8 cellular contexts compared by ENCODE assay signal in the genomic region with DNA sequence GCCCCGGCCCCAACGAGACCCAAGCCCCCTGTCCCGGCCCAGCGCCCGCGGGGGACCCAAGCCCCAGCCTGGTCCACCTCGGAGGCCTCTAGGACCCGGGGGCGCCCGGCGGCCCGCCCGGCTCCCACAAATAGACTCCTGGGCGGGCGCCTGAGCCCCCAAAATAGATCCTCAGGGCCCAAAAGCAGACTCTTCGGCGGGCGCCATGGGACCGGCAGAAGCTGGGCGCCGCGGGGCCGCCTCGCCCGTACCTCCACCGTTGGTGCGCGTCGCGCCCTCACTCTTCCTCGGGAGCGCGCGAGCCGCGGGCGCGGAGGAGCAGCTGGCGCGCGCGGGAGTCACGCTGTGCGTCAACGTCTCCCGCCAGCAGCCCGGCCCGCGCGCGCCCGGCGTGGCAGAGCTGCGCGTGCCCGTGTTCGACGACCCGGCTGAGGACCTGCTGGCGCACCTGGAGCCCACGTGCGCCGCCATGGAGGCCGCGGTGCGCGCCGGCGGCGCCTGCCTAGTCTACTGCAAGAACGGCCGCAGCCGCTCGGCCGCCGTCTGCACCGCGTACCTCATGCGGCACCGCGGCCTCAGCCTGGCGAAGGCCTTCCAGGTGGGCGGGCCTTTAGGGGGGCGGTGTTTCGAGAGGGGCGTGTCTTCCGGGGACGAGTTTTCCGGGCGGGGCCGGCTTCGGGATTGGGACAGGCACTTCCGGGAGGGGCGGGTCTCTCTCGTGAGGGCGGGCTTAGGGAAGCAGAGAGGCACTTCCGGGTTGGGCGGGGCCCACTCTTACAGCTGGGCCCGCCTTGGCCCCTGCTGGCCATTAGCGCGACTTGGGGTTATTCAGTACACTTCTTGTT. TPM values are rescaled to one million over a fixed set of nuclear protein-coding genes. Genes with fewer than 3 reads are reported as not detected.
DNase-seq lines count a peak whose midpoint lies in the region; TF ChIP-seq lines count a peak whose summit lies in the region.

No MANE protein-coding gene starts in this region.

- no peak overlapping the region for H3K27ac Mint-ChIP-seq in nephron progenitor cell
- H3K27ac Mint-ChIP-seq in stimulated activated naive CD8-positive, alpha-beta T cell treated with anti-CD3 and anti-CD28 coated beads, Interleukin-15, Interleukin-2, amounts not matched to agents 100 ng/mL and 50 ng/mL, for 24 hours, result peak overlapping the region; percentile 91

- no peaks in the 10 kb centered on the region for H3K9me3 Mint-ChIP-seq in nephron progenitor cell
- no peaks in the 10 kb centered on the region for H3K9me3 Mint-ChIP-seq in stimulated activated naive CD8-positive, alpha-beta T cell treated with anti-CD3 and anti-CD28 coated beads, Interleukin-15, Interleukin-2, amounts not matched to agents 100 ng/mL and 50 ng/mL, for 24 hours

- TF ChIP-seq CTCF in RWPE1 (conservative IDR thresholded peaks at IDR 0.05; ENCODE audit: low read depth) (no peak), fibroblast of pulmonary artery (IDR thresholded peaks at IDR 0.05; ENCODE audit: low read length, missing control alignments) (peak; percentile 21), nephron progenitor cell (IDR thresholded peaks at IDR 0.05) (no peak)

- CTCF ChIA-PET in RWPE1 (lab: Yijun Ruan, JAX), result no interaction called here

- peaks cover 13% of the 10 kb centered on the region for H3K36me3 Mint-ChIP-seq in nephron progenitor cell (ENCODE audit: low read depth)
- peaks cover 55% of the 10 kb centered on the region for H3K36me3 Mint-ChIP-seq in stimulated activated naive CD8-positive, alpha-beta T cell treated with anti-CD3 and anti-CD28 coated beads, Interleukin-15, Interleukin-2, amounts not matched to agents 100 ng/mL and 50 ng/mL, for 24 hours (ENCODE audit: low read depth)

- H3K27me3 Mint-ChIP-seq in nephron progenitor cell (ENCODE audit: low read depth, poor library complexity), result peaks cover 3% of the 10 kb centered on the region
- H3K27me3 Mint-ChIP-seq in stimulated activated naive CD8-positive, alpha-beta T cell treated with anti-CD3 and anti-CD28 coated beads, Interleukin-15, Interleukin-2, amounts not matched to agents 100 ng/mL and 50 ng/mL, for 24 hours, result no peaks in the 10 kb centered on the region

- peak overlapping the region; percentile 69 for H3K4me3 ChIP-seq in fibroblast of pulmonary artery (replicated peaks; ENCODE audit: low read depth, low read length)

- POLR2A ChIA-PET in RWPE1 (lab: Yijun Ruan, JAX; ENCODE audit: low non-redundant PET), result interaction anchor here (0.6 to 1.0 kb wide), 2 partner anchors 25 to 33 kb away, joined by 3 to 8 read pairs; partner anchors contain the start of gene CAPN10

- H3K4me3 Mint-ChIP-seq in nephron progenitor cell, result peak overlapping the region; percentile 82
- H3K4me3 Mint-ChIP-seq in stimulated activated naive CD8-positive, alpha-beta T cell treated with anti-CD3 and anti-CD28 coated beads, Interleukin-15, Interleukin-2, amounts not matched to agents 100 ng/mL and 50 ng/mL, for 24 hours, result peak overlapping the region; percentile 93

- H3K27ac ChIP-seq in RWPE1, result peak overlapping the region; percentile 95

- peaks cover 37% of the 10 kb centered on the region for H3K4me1 Mint-ChIP-seq in nephron progenitor cell
- H3K4me1 Mint-ChIP-seq in stimulated activated naive CD8-positive, alpha-beta T cell treated with anti-CD3 and anti-CD28 coated beads, Interleukin-15, Interleukin-2, amounts not matched to agents 100 ng/mL and 50 ng/mL, for 24 hours (ENCODE audit: low read depth), result peaks cover 79% of the 10 kb centered on the region

- peak; percentile 98 for DNase-seq in ELF-1 (ENCODE audit: low read depth, low spot score)
- peak; percentile 88 for DNase-seq in H4 (ENCODE audit: low spot score)
- peak; percentile 98 for DNase-seq in LoVo (ENCODE audit: low spot score)
- DNase-seq in RWPE1 (ENCODE audit: low spot score), result peak; percentile 92
- peak; percentile 99 for DNase-seq in activated T-helper 9 cell treated with anti-CD3 and anti-CD28 coated beads, Interleukin-2, amount 50 U/mL, for 16 hours (ENCODE audit: low read depth)
- peak; percentile 98 for DNase-seq in fibroblast of pulmonary artery (ENCODE audit: low read depth)
- DNase-seq in nephron progenitor cell, result peak; percentile 100

RNA-seq across cellular contexts. Expression of gene DUSP28, which starts 0.5 kb away (rescaled TPM):
- 2.2 and 5.6 TPM in 2 replicates for total RNA-seq in H4 (2014; rRNA removed; shearing (Covaris generic))

RNA-seq across cellular contexts. Expression of gene ANKMY1, which starts 2.9 kb away (rescaled TPM):
- total RNA-seq in H4 (2014; rRNA removed; shearing (Covaris generic)), result 6.1 and 12.7 TPM in 2 replicates

RNA-seq across cellular contexts. Expression of gene RNPEPL1, which starts 7.6 kb away (rescaled TPM):
- 2.7 and 8.1 TPM in 2 replicates for total RNA-seq in H4 (2014; rRNA removed; shearing (Covaris generic))

RNA-seq across cellular contexts. Expression of gene CAPN10, which starts 25.8 kb away (rescaled TPM):
- total RNA-seq in H4 (2014; rRNA removed; shearing (Covaris generic)), result 3.1 and 5.7 TPM in 2 replicates

Comparison
In these comparisons a context has a peak if more than half of its experiments do, and no peak if none do; other contexts are left out.
1. Peak in every context shown above with its lines: DNase-seq, H3K4me3 ChIP-seq and H3K27ac ChIP-seq.